11 cellular contexts compared by ENCODE assay signal in genomic region chr9:77952641-77953341, GRCh38.
DNase-seq lines count a peak whose midpoint lies in the region; ATAC-seq and TF ChIP-seq lines count a peak whose summit lies in the region.
"Had no signal": no experiment of that assay in that cellular context is flagged by ENCODE, and none has a peak within 500 bp of the region (broad histone marks: within the 10 kb centered on the region; RNA-seq: fewer than 3 reads in every experiment).

No MANE protein-coding gene starts in this region.

- intact Hi-C loops in MCF 10A (cut with micrococcal nuclease) (no loop called here), aorta (cut with DNase I) (no loop called here)

- peak overlapping the region; percentile 73 for H3K27ac Mint-ChIP-seq in MCF 10A (ENCODE audit: low read depth, unreplicated experiment)
- H3K27ac Mint-ChIP-seq: stimulated activated naive CD8-positive, alpha-beta T cell treated with anti-CD3 and anti-CD28 coated beads, Interleukin-15, amount 100 ng/mL, for 72 hours had no signal

- no peaks in the 10 kb centered on the region for H3K27me3 Mint-ChIP-seq in MCF 10A (ENCODE audit: insufficient read depth, unreplicated experiment)
- H3K27me3 Mint-ChIP-seq: stimulated activated naive CD8-positive, alpha-beta T cell treated with anti-CD3 and anti-CD28 coated beads, Interleukin-15, amount 100 ng/mL, for 72 hours had no signal

- POLR2A ChIA-PET in MCF 10A (lab: Yijun Ruan, JAX): interaction anchor here (0.7 to 4.4 kb wide), 3 partner anchors 12 to 113 kb away, joined by 3 to 11 read pairs (median 7); no protein-coding TSS in a partner anchor

- ATAC-seq in aorta (ENCODE audit: low FRiP score) (peak; percentile 52), GM19328 (IDR thresholded peaks at IDR 0.05; ENCODE audit: unreplicated experiment) (no peak), GM19351 (IDR thresholded peaks at IDR 0.05; ENCODE audit: unreplicated experiment) (no peak)
- ATAC-seq: stimulated activated naive CD8-positive, alpha-beta T cell treated with anti-CD3 and anti-CD28 coated beads, Interleukin-15, amount 100 ng/mL, for 72 hours had no signal

- no TSS peak for BruUV-seq in MCF 10A (replicated peaks; lab: Mats Ljungman, UMichigan)

- no peak overlapping the region for H3K4me3 Mint-ChIP-seq in MCF 10A (ENCODE audit: unreplicated experiment)
- H3K4me3 Mint-ChIP-seq: stimulated activated naive CD8-positive, alpha-beta T cell treated with anti-CD3 and anti-CD28 coated beads, Interleukin-15, amount 100 ng/mL, for 72 hours had no signal

- H3K36me3 Mint-ChIP-seq in MCF 10A (ENCODE audit: insufficient read depth, unreplicated experiment): peaks cover 6% of the 10 kb centered on the region

- H3K4me3 ChIP-seq in aorta (ENCODE audit: low read length in 2 of 2): no peak overlapping the region

- H3K36me3 ChIP-seq in aorta (ENCODE audit: control insufficient read depth in 1 of 2, insufficient read depth in 2 of 2, low read length in 1 of 2): no peaks in the 10 kb centered on the region

- peak overlapping the region; percentile 30 to 85 for H3K27ac ChIP-seq in aorta (ENCODE audit: low read depth in 1 of 2, low read length in 2 of 2)

- peaks cover 2 to 18% of the 10 kb centered on the region in 2 donors for H3K4me1 ChIP-seq in aorta (ENCODE audit: control insufficient read depth in 1 of 2, insufficient read depth in 2 of 2, low read length in 2 of 2)

- 3 to 4% methylated on average over 2 of the region's 2 CpGs for WGBS in aorta, 2 donors

- no peak for TF ChIP-seq CTCF in MCF 10A (IDR thresholded peaks at IDR 0.05; ENCODE audit: unreplicated experiment)

- no peaks in the 10 kb centered on the region for H3K9me3 ChIP-seq in aorta (ENCODE audit: control insufficient read depth, low read length)

- peak; percentile 47 for DNase-seq in NCI-H82 (lab: John Stamatoyannopoulos, UW)
- no peak for DNase-seq in NCI-H82 treated with DMSO at 0.1 percent for 48 hours (lab: John Stamatoyannopoulos, UW; ENCODE audit: unreplicated experiment)
- peak; percentile 40 for DNase-seq in MCF 10A (ENCODE audit: unreplicated experiment)
- DNase-seq in kidney tubule cell (ENCODE audit: low spot score): peak; percentile 16
- no peak for DNase-seq in aorta
- no peak for DNase-seq in NCI-H345 treated with DMSO at 0.1 percent for 48 hours (lab: John Stamatoyannopoulos, UW; ENCODE audit: unreplicated experiment)
- DNase-seq: activated effector memory CD4-positive, alpha-beta T cell treated with anti-CD3 and anti-CD28 coated beads, Interleukin-2, amount 50 U/mL, for 16 hours; stimulated activated naive CD8-positive, alpha-beta T cell treated with anti-CD3 and anti-CD28 coated beads, Interleukin-15, amount 100 ng/mL, for 72 hours; T1000 had no signal

- H3K4me1 Mint-ChIP-seq in MCF 10A (ENCODE audit: insufficient read depth, unreplicated experiment): peaks cover 14% of the 10 kb centered on the region

- no peaks in the 10 kb centered on the region for H3K9me3 Mint-ChIP-seq in MCF 10A (ENCODE audit: unreplicated experiment)
- H3K9me3 Mint-ChIP-seq: stimulated activated naive CD8-positive, alpha-beta T cell treated with anti-CD3 and anti-CD28 coated beads, Interleukin-15, amount 100 ng/mL, for 72 hours had no signal

- CTCF ChIA-PET in MCF 10A (lab: Yijun Ruan, JAX): interaction anchor here (1.0 kb wide), 1 partner anchor 47 kb away, joined by 3 read pairs; no protein-coding TSS in a partner anchor

- no peaks in the 10 kb centered on the region for H3K27me3 ChIP-seq in aorta (ENCODE audit: control insufficient read depth in 1 of 2, insufficient read depth in 2 of 2, low read length in 1 of 2)

Comparison
In these comparisons a context has a peak if more than half of its experiments do, and no peak if none do; other contexts are left out.
1. DNase-seq: peak in NCI-H82 (single experiment), MCF 10A (single experiment) and kidney tubule cell (single experiment); none in NCI-H82 treated with DMSO at 0.1 percent for 48 hours (single experiment), aorta (0 of 2) and NCI-H345 treated with DMSO at 0.1 percent for 48 hours (single experiment).